Comparison of ENCODE assay signal across 1 cellular context in genomic region chr6:24738732-24739131, GRCh38.
TF ChIP-seq lines count a peak whose summit lies in the region.

No MANE protein-coding gene starts in this region.

TF ChIP-seq in H1, 55 proteins besides CTCF, POLR2A, EP300 and RAD21:
- TF ChIP-seq EZH2 (IDR thresholded peaks at IDR 0.05; ENCODE audit: low read depth, low read length, severe bottlenecking) (no peak), MAX (IDR thresholded peaks at IDR 0.05) (no peak), CHD2 (IDR thresholded peaks at IDR 0.05; ENCODE audit: low read length) (no peak), KDM5A (IDR thresholded peaks at IDR 0.05; ENCODE audit: low read length) (no peak), ASH2L (IDR thresholded peaks at IDR 0.05; ENCODE audit: low read length) (no peak), ZNF274 (IDR thresholded peaks at IDR 0.05; ENCODE audit: borderline replicate concordance, extremely low read depth, low read length) (no peak), CREB1 (IDR thresholded peaks at IDR 0.05) (no peak), RXRA (IDR thresholded peaks at IDR 0.05; ENCODE audit: insufficient read depth, low read depth, low read length) (no peak), HDAC2 (IDR thresholded peaks at IDR 0.05; ENCODE audit: borderline replicate concordance in 1 of 2, low read depth in 2 of 2, low read length in 2 of 2) (no peak), TCF12 (IDR thresholded peaks at IDR 0.05; ENCODE audit: low read depth, low read length) (no peak), CTBP2 (IDR thresholded peaks at IDR 0.05; ENCODE audit: borderline replicate concordance, insufficient read depth, insufficient read length, low read length) (no peak), ATF2 (IDR thresholded peaks at IDR 0.05; ENCODE audit: low read length) (no peak), GABPA (IDR thresholded peaks at IDR 0.05; ENCODE audit: borderline replicate concordance, insufficient read depth, low read length) (no peak), CEBPB (IDR thresholded peaks at IDR 0.05; ENCODE audit: low read depth, low read length) (no peak), ATF3 (IDR thresholded peaks at IDR 0.05; ENCODE audit: insufficient read depth, low read depth, low read length) (no peak), RBBP5 (IDR thresholded peaks at IDR 0.05; ENCODE audit: borderline replicate concordance, low read depth, low read length) (no peak), CHD1 (IDR thresholded peaks at IDR 0.05; ENCODE audit: low read depth, low read length) (no peak), RNF2 (IDR thresholded peaks at IDR 0.05; ENCODE audit: borderline replicate concordance, low read depth, low read length, missing control alignments, poor library complexity, severe bottlenecking) (no peak), SP4 (IDR thresholded peaks at IDR 0.05; ENCODE audit: low read length) (no peak), HDAC6 (IDR thresholded peaks at IDR 0.05; ENCODE audit: low read depth, low read length) (no peak)
